Comparison of ENCODE assay signal across 17 cellular contexts in the genomic region with DNA sequence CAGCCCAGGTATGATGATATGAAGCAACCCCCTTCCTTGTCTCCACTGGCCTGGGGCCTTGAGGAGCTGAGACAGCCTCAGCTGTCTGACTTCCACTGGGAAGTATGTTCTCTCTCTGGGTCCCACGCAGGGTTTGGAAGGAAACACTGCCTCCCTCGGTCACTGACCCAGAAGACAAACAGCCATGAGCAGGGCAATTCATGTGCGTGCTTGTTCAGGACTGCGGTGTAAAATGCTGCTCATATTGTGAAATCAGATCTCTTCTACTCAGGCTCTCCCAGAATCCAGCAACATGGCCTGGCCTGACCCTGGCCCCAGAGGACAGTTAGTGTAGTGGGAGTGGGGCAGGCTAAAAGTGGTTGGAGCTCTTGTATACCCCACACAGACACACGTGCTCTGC. TPM values are rescaled to one million over a fixed set of nuclear protein-coding genes. Genes with fewer than 3 reads are reported as not detected.
DNase-seq lines count a peak whose midpoint lies in the region; ATAC-seq and TF ChIP-seq lines count a peak whose summit lies in the region.
"Had no signal": no experiment of that assay in that cellular context is flagged by ENCODE, and none has a peak within 500 bp of the region (broad histone marks: within the 10 kb centered on the region; RNA-seq: fewer than 3 reads in every experiment).

No MANE protein-coding gene starts in this region.

- H3K27ac ChIP-seq in transverse colon = no peak overlapping the region
- no peak overlapping the region for H3K27ac ChIP-seq in GM23338 (ENCODE audit: low read depth)
- H3K27ac ChIP-seq: BLaER1, KMS-11, stomach had no signal

- no peaks in the 10 kb centered on the region; the same call in 2 of the 3 replicates for H3K9me3 Mint-ChIP-seq in GM23338
- H3K9me3 Mint-ChIP-seq: naive thymus-derived CD8-positive, alpha-beta T cell had no signal

- H3K27ac Mint-ChIP-seq in GM23338 = no peak overlapping the region

- DNase-seq in AG20443 (ENCODE audit: low spot score) (peak; percentile 84), SKM-1 (lab: John Stamatoyannopoulos, UW; ENCODE audit: unreplicated experiment) (peak; percentile 34), fibroblast of the conjunctiva (ENCODE audit: low read depth) (peak; percentile 30), omental fat pad (ENCODE audit: low spot score) (no peak), transverse colon (no peak), NCI-H82 (lab: John Stamatoyannopoulos, UW) (no peak), DMS53 treated with DMSO at 0.1 percent for 48 hours (lab: John Stamatoyannopoulos, UW; ENCODE audit: unreplicated experiment) (no peak), GM23338 (ENCODE audit: low spot score) (no peak)
- DNase-seq: dermis blood vessel endothelial cell; naive thymus-derived CD8-positive, alpha-beta T cell; NCI-H510A; SK-N-SH; stimulated activated CD4-positive, alpha-beta T cell treated with anti-CD3 and anti-CD28 coated beads, Interleukin-2, amount 100 ng/mL, for 48 hours; stomach had no signal

- no peaks in the 10 kb centered on the region for H3K79me2 ChIP-seq in GM23338 (replicated peaks; ENCODE audit: insufficient read depth)

- no peaks in the 10 kb centered on the region for H3K9me2 ChIP-seq in GM23338 (ENCODE audit: insufficient read depth)
- H3K9me2 ChIP-seq: SK-N-SH had no signal

- H3K27me3 Mint-ChIP-seq in GM23338 (ENCODE audit: insufficient read depth, low read depth, poor library complexity) = peaks cover 15% of the 10 kb centered on the region

- ATAC-seq in omental fat pad (ENCODE audit: low FRiP score) = peak; percentile 55
- no peak for ATAC-seq in GM23338
- ATAC-seq: naive thymus-derived CD8-positive, alpha-beta T cell had no signal

- no peaks in the 10 kb centered on the region; the same call in 2 of the 3 replicates for H3K36me3 Mint-ChIP-seq in GM23338 (ENCODE audit: low read depth)
- H3K36me3 Mint-ChIP-seq: naive thymus-derived CD8-positive, alpha-beta T cell had no signal

- in situ Hi-C loops in transverse colon (cut with MboI; ENCODE audit: low pct_ligation_motif_present in 1 of 4, low pct_unique_long_range_greater_than_20kb in 1 of 4, low sequenced_read_pairs in 3 of 4) = loop anchor here in 1 of 4 donors (10.0 kb wide), 1 partner anchor 96 kb away; no protein-coding TSS in a partner anchor

- H4K20me1 ChIP-seq in GM23338 (replicated peaks; ENCODE audit: insufficient read depth) = no peaks in the 10 kb centered on the region
- H4K20me1 ChIP-seq: BLaER1 had no signal

- 88% methylated on average over 5 of the region's 5 CpGs; no CpG with 5 or more reads in 1 of the 2 donors for WGBS in transverse colon (ENCODE audit: low coverage in 1 of 2), 2 donors

- no peak for TF ChIP-seq CTCF in omental fat pad (IDR thresholded peaks at IDR 0.05)
- TF ChIP-seq CTCF in transverse colon (IDR thresholded peaks at IDR 0.05) = no peak
- no peak for TF ChIP-seq CTCF in GM23338 (conservative IDR thresholded peaks at IDR 0.05; ENCODE audit: low read depth in 2 of 2)

- H3K27me3 ChIP-seq in transverse colon (no peaks in the 10 kb centered on the region), GM23338 (ENCODE audit: insufficient read depth) (no peaks in the 10 kb centered on the region)
- H3K27me3 ChIP-seq: BLaER1, stomach had no signal

- H3K36me3 ChIP-seq in transverse colon (no peaks in the 10 kb centered on the region), GM23338 (ENCODE audit: insufficient read depth) (no peaks in the 10 kb centered on the region)
- H3K36me3 ChIP-seq: BLaER1, stomach had no signal

- H3K4me3 ChIP-seq in transverse colon (no peak overlapping the region), GM23338 (no peak overlapping the region)
- H3K4me3 ChIP-seq: BLaER1, stomach had no signal

- H2AFZ ChIP-seq in GM23338 = no peak overlapping the region; the same call in 1 of the 2 replicates

- no peak for TF ChIP-seq EP300 in transverse colon (IDR thresholded peaks at IDR 0.05; ENCODE audit: low read depth)

- peaks cover 10% of the 10 kb centered on the region for H3K4me1 Mint-ChIP-seq in GM23338

- H3K4me1 ChIP-seq in transverse colon (peaks cover 0 to 9% (median 4%) of the 10 kb centered on the region in 4 donors), GM23338 (ENCODE audit: insufficient read depth) (peaks cover 2% of the 10 kb centered on the region; the same call in 1 of the 2 replicates)
- H3K4me1 ChIP-seq: BLaER1 had no signal

- intact Hi-C loops in transverse colon (cut with DNase I; ENCODE audit: low total_unique reads) = no loop called here

- H3K9me3 ChIP-seq in transverse colon = no peaks in the 10 kb centered on the region
- H3K9me3 ChIP-seq: BLaER1, SK-N-SH, stomach had no signal

- no peak for TF ChIP-seq POLR2A in transverse colon (IDR thresholded peaks at IDR 0.05)

- no peaks in the 10 kb centered on the region for H3F3A ChIP-seq in GM23338 (replicated peaks; ENCODE audit: low read depth)

- no peak overlapping the region for H3K4me2 ChIP-seq in GM23338
- H3K4me2 ChIP-seq: BLaER1, KMS-11, SK-N-SH had no signal

- H3K4me3 Mint-ChIP-seq in GM23338 = no peak overlapping the region
- H3K4me3 Mint-ChIP-seq: naive thymus-derived CD8-positive, alpha-beta T cell had no signal

TF ChIP-seq in GM23338, 12 proteins besides CTCF, POLR2A, EP300 and RAD21 (continues in another document):
- TF ChIP-seq CREB1 (CRISPR knock-in tag; IDR thresholded peaks at IDR 0.05; ENCODE audit: low read depth) (no peak), ZNF331 (CRISPR knock-in tag; IDR thresholded peaks at IDR 0.05; ENCODE audit: low read depth) (no peak), NANOG (IDR thresholded peaks at IDR 0.05; ENCODE audit: borderline replicate concordance) (no peak), EZH2phosphoT487 (IDR thresholded peaks at IDR 0.05; ENCODE audit: unreplicated experiment) (no peak), STAT1 (IDR thresholded peaks at IDR 0.05; ENCODE audit: unreplicated experiment) (no peak)
- TF ChIP-seq, protein P1, sequence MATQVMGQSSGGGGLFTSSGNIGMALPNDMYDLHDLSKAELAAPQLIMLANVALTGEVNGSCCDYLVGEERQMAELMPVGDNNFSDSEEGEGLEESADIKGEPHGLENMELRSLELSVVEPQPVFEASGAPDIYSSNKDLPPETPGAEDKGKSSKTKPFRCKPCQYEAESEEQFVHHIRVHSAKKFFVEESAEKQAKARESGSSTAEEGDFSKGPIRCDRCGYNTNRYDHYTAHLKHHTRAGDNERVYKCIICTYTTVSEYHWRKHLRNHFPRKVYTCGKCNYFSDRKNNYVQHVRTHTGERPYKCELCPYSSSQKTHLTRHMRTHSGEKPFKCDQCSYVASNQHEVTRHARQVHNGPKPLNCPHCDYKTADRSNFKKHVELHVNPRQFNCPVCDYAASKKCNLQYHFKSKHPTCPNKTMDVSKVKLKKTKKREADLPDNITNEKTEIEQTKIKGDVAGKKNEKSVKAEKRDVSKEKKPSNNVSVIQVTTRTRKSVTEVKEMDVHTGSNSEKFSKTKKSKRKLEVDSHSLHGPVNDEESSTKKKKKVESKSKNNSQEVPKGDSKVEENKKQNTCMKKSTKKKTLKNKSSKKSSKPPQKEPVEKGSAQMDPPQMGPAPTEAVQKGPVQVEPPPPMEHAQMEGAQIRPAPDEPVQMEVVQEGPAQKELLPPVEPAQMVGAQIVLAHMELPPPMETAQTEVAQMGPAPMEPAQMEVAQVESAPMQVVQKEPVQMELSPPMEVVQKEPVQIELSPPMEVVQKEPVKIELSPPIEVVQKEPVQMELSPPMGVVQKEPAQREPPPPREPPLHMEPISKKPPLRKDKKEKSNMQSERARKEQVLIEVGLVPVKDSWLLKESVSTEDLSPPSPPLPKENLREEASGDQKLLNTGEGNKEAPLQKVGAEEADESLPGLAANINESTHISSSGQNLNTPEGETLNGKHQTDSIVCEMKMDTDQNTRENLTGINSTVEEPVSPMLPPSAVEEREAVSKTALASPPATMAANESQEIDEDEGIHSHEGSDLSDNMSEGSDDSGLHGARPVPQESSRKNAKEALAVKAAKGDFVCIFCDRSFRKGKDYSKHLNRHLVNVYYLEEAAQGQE (IDR thresholded peaks at IDR 0.05; ENCODE audit: unreplicated experiment) = no peak
- TF ChIP-seq, protein P2, sequence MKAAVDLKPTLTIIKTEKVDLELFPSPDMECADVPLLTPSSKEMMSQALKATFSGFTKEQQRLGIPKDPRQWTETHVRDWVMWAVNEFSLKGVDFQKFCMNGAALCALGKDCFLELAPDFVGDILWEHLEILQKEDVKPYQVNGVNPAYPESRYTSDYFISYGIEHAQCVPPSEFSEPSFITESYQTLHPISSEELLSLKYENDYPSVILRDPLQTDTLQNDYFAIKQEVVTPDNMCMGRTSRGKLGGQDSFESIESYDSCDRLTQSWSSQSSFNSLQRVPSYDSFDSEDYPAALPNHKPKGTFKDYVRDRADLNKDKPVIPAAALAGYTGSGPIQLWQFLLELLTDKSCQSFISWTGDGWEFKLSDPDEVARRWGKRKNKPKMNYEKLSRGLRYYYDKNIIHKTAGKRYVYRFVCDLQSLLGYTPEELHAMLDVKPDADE (IDR thresholded peaks at IDR 0.05) = no peak

RNA-seq across cellular contexts. Expression of gene CLCN1, which starts 2.8 kb away (rescaled TPM):
- under 1 TPM in 2 of 4 donors, not detected in 2; 0.24 to 0.79 TPM for total RNA-seq in omental fat pad
- not detected for total RNA-seq in transverse colon
- 0.23 and 0.38 TPM in 2 replicates for total RNA-seq in GM23338 (2014; rRNA removed; shearing (Covaris generic))
- 0.43 and 0.48 TPM in 2 replicates for polyA plus RNA-seq in GM23338 (2016; fragmentation: Nextera tagmentation; extraction: Ambion mirVana)
- total RNA-seq: dermis blood vessel endothelial cell; G401; naive thymus-derived CD8-positive, alpha-beta T cell; stomach had no signal
- polyA plus RNA-seq: naive thymus-derived CD8-positive, alpha-beta T cell had no signal

RNA-seq across cellular contexts. Expression of gene CASP2, which starts 30.5 kb away (rescaled TPM):
- total RNA-seq in omental fat pad = 10 to 100 TPM in 3 of 4 donors, 1 to 10 TPM in 1; 7.7 to 21.6 (median 13.3) TPM
- total RNA-seq in transverse colon = 10 to 100 TPM; 13.5 to 38.9 (median 17.6) TPM
- 15.7 and 21.8 TPM in 2 replicates for total RNA-seq in GM23338 (2014; rRNA removed; shearing (Covaris generic))
- 13.7 and 17.7 TPM in 2 replicates for polyA plus RNA-seq in GM23338 (2016; fragmentation: Nextera tagmentation; extraction: Ambion mirVana)

RNA-seq across cellular contexts. Expression of gene TMEM139, which starts 33.9 kb away (rescaled TPM):
- total RNA-seq in omental fat pad (1 to 10 TPM in 3 of 4 donors, not detected in 1; 1.1 to 3.8 (median 1.6) TPM), transverse colon (100 to 1,000 TPM in 1 of 4 donors, 10 to 100 TPM in 3; 46.4 to 127 (median 52.2) TPM)
- total RNA-seq in GM23338 (2014; rRNA removed; shearing (Covaris generic)) = 2.3 and 3.6 TPM in 2 replicates
- polyA plus RNA-seq in GM23338 (2016; fragmentation: Nextera tagmentation; extraction: Ambion mirVana) = 1.7 and 3.3 TPM in 2 replicates
- total RNA-seq: G401 had no signal

RNA-seq across cellular contexts. Expression of gene FAM131B, which starts 43.9 kb away (rescaled TPM):
- total RNA-seq in omental fat pad (1 to 10 TPM in 1 of 4 donors, under 1 TPM in 3; 0.56 to 1.2 (median 0.77) TPM), transverse colon (10 to 100 TPM in 1 of 4 donors, 1 to 10 TPM in 3; 2.2 to 33.4 (median 4.7) TPM)
- 28.8 and 30.2 TPM in 2 replicates for total RNA-seq in GM23338 (2014; rRNA removed; shearing (Covaris generic))
- 4.7 and 5.4 TPM in 2 replicates for polyA plus RNA-seq in GM23338 (2016; fragmentation: Nextera tagmentation; extraction: Ambion mirVana)

RNA-seq across cellular contexts. Expression of gene GSTK1, which starts 55.4 kb away (rescaled TPM):
- total RNA-seq in omental fat pad = 100 to 1,000 TPM; 159 to 243 (median 177) TPM
- total RNA-seq in transverse colon = 100 to 1,000 TPM; 333 to 472 (median 376) TPM
- total RNA-seq in GM23338 (2014; rRNA removed; shearing (Covaris generic)) = 26.4 and 27.3 TPM in 2 replicates
- polyA plus RNA-seq in GM23338 (2016; fragmentation: Nextera tagmentation; extraction: Ambion mirVana) = 26.3 and 27.5 TPM in 2 replicates

Comparison
In these comparisons a context has a peak if more than half of its experiments do, and no peak if none do; other contexts are left out.
1. DNase-seq: peak in AG20443 (single experiment), SKM-1 (single experiment) and fibroblast of the conjunctiva (single experiment); none in omental fat pad (single experiment), transverse colon (single experiment), NCI-H82 (single experiment), DMS53 treated with DMSO at 0.1 percent for 48 hours (single experiment) and GM23338 (single experiment).
2. RNA of gene TMEM139, which starts 33.9 kb away (total RNA-seq): 46.4 to 127 TPM in transverse colon; 2.3 to 3.6 TPM in GM23338 and 1.1 to 3.8 TPM in omental fat pad; every median in the first group is over 4 times any median in the second.